In genomic region chr20:36773548-36774242, GRCh38 we compare ENCODE assay signal across 8 cellular contexts. TPM values are rescaled to one million over a fixed set of nuclear protein-coding genes. Genes with fewer than 3 reads are reported as not detected.
DNase-seq lines count a peak whose midpoint lies in the region; ATAC-seq and TF ChIP-seq lines count a peak whose summit lies in the region.

A gene with protein sequence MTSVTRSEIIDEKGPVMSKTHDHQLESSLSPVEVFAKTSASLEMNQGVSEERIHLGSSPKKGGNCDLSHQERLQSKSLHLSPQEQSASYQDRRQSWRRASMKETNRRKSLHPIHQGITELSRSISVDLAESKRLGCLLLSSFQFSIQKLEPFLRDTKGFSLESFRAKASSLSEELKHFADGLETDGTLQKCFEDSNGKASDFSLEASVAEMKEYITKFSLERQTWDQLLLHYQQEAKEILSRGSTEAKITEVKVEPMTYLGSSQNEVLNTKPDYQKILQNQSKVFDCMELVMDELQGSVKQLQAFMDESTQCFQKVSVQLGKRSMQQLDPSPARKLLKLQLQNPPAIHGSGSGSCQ (minus strand): TSS chr20:36773763. CDS start chr20:36771458, 2,305 bp downstream.

- intact Hi-C loops in activated T-helper 1 cell treated with anti-CD3 and anti-CD28 coated beads, Interleukin-12 subunit alpha, Interleukin-12 subunit beta, Interleukin-2, Interleukin-4 antibody, amounts not matched to agents 30 ng/mL and 10 ng/mL and 1 ng/mL, durations not matched to agents 14 hours and 24 hours and 36 hours (cut with micrococcal nuclease), result loop anchor here (1.0 to 5.0 kb wide), 9 partner anchors 27 to 821 kb away; partner anchors contain the start of genes NDRG3, RAB5IF, SCAND1 and TGIF2

- H3K9me2 ChIP-seq in GM23338 (ENCODE audit: insufficient read depth), result no peaks in the 10 kb centered on the region

- no peaks in the 10 kb centered on the region; the same call in 1 of the 2 replicates for H3K4me1 ChIP-seq in GM23338 (ENCODE audit: insufficient read depth)

- H3K36me3 ChIP-seq in GM23338 (ENCODE audit: insufficient read depth), result 0 out of 2 replicates have a peak, but pooled peaks cover 4% of the 10 kb centered on the region

- peak within 1 kb of the TSS; percentile 88 for H3K4me3 Mint-ChIP-seq in GM23338
- H3K4me3 Mint-ChIP-seq in activated T-helper 1 cell treated with anti-CD3 and anti-CD28 coated beads, Interleukin-12 subunit alpha, Interleukin-12 subunit beta, Interleukin-2, Interleukin-4 antibody, amounts not matched to agents 30 ng/mL and 10 ng/mL and 1 ng/mL, durations not matched to agents 14 hours and 24 hours and 36 hours, result peak within 1 kb of the TSS; percentile 86
- peak within 1 kb of the TSS; percentile 80 to 98 (median 97) for H3K4me3 Mint-ChIP-seq in naive B cell
- H3K4me3 Mint-ChIP-seq in stimulated activated effector memory CD8-positive, alpha-beta T cell treated with anti-CD3 and anti-CD28 coated beads, Interleukin-12 subunit alpha, Interleukin-12 subunit beta, amount 100 ng/mL, for 72 hours, result peak within 1 kb of the TSS; percentile 88

- peak within 1 kb of the TSS; percentile 89 for H3K4me3 ChIP-seq in GM23338

- no peak for TF ChIP-seq CTCF in GM23338 (conservative IDR thresholded peaks at IDR 0.05; ENCODE audit: low read depth in 2 of 2)

- peaks cover 9% of the 10 kb centered on the region; the same call in 1 of the 2 replicates for H3F3A ChIP-seq in GM23338 (replicated peaks; ENCODE audit: low read depth)

- H3K36me3 Mint-ChIP-seq in GM23338 (ENCODE audit: low read depth) (peaks cover 4% of the 10 kb centered on the region; the same call in 2 of the 3 replicates), naive B cell (peaks cover 0 to 4% of the 10 kb centered on the region in 2 donors)
- H3K36me3 Mint-ChIP-seq in activated T-helper 1 cell treated with anti-CD3 and anti-CD28 coated beads, Interleukin-12 subunit alpha, Interleukin-12 subunit beta, Interleukin-2, Interleukin-4 antibody, amounts not matched to agents 30 ng/mL and 10 ng/mL and 1 ng/mL, durations not matched to agents 14 hours and 24 hours and 36 hours (ENCODE audit: low read depth), result peaks cover 7% of the 10 kb centered on the region
- peaks cover 44% of the 10 kb centered on the region for H3K36me3 Mint-ChIP-seq in stimulated activated effector memory CD8-positive, alpha-beta T cell treated with anti-CD3 and anti-CD28 coated beads, Interleukin-12 subunit alpha, Interleukin-12 subunit beta, amount 100 ng/mL, for 72 hours

- H3K4me2 ChIP-seq in GM23338, result peak within 1 kb of the TSS; percentile 97

- H3K27ac Mint-ChIP-seq in GM23338 (peak within 1 kb of the TSS; percentile 95), naive B cell (peak within 1 kb of the TSS; percentile 89 to 99 (median 99))
- peak within 1 kb of the TSS; percentile 95 for H3K27ac Mint-ChIP-seq in activated T-helper 1 cell treated with anti-CD3 and anti-CD28 coated beads, Interleukin-12 subunit alpha, Interleukin-12 subunit beta, Interleukin-2, Interleukin-4 antibody, amounts not matched to agents 30 ng/mL and 10 ng/mL and 1 ng/mL, durations not matched to agents 14 hours and 24 hours and 36 hours
- peak within 1 kb of the TSS; percentile 98 for H3K27ac Mint-ChIP-seq in stimulated activated effector memory CD8-positive, alpha-beta T cell treated with anti-CD3 and anti-CD28 coated beads, Interleukin-12 subunit alpha, Interleukin-12 subunit beta, amount 100 ng/mL, for 72 hours

- H3K9me3 Mint-ChIP-seq in GM23338 (peaks cover 2% of the 10 kb centered on the region; the same call in 1 of the 3 replicates), naive B cell (peaks cover 0 to 2% (median 0%) of the 10 kb centered on the region in 7 donors)
- H3K9me3 Mint-ChIP-seq in activated T-helper 1 cell treated with anti-CD3 and anti-CD28 coated beads, Interleukin-12 subunit alpha, Interleukin-12 subunit beta, Interleukin-2, Interleukin-4 antibody, amounts not matched to agents 30 ng/mL and 10 ng/mL and 1 ng/mL, durations not matched to agents 14 hours and 24 hours and 36 hours, result no peaks in the 10 kb centered on the region
- no peaks in the 10 kb centered on the region for H3K9me3 Mint-ChIP-seq in stimulated activated effector memory CD8-positive, alpha-beta T cell treated with anti-CD3 and anti-CD28 coated beads, Interleukin-12 subunit alpha, Interleukin-12 subunit beta, amount 100 ng/mL, for 72 hours

- peaks cover 22% of the 10 kb centered on the region for H3K4me1 Mint-ChIP-seq in GM23338
- peaks cover 48% of the 10 kb centered on the region for H3K4me1 Mint-ChIP-seq in activated T-helper 1 cell treated with anti-CD3 and anti-CD28 coated beads, Interleukin-12 subunit alpha, Interleukin-12 subunit beta, Interleukin-2, Interleukin-4 antibody, amounts not matched to agents 30 ng/mL and 10 ng/mL and 1 ng/mL, durations not matched to agents 14 hours and 24 hours and 36 hours (ENCODE audit: low read depth)
- H3K4me1 Mint-ChIP-seq in naive B cell, result peaks cover 24 to 47% (median 45%) of the 10 kb centered on the region in 3 donors
- H3K4me1 Mint-ChIP-seq in stimulated activated effector memory CD8-positive, alpha-beta T cell treated with anti-CD3 and anti-CD28 coated beads, Interleukin-12 subunit alpha, Interleukin-12 subunit beta, amount 100 ng/mL, for 72 hours, result peaks cover 45% of the 10 kb centered on the region

- no peaks in the 10 kb centered on the region for H3K27me3 ChIP-seq in GM23338 (ENCODE audit: insufficient read depth)

- H4K20me1 ChIP-seq in GM23338 (replicated peaks; ENCODE audit: insufficient read depth), result no peaks in the 10 kb centered on the region

- peak; percentile 99 for DNase-seq in Daoy (ENCODE audit: low read depth)
- DNase-seq in GM23338 (ENCODE audit: low spot score), result peak; percentile 98
- DNase-seq in LHCN-M2 (ENCODE audit: low read depth), result peak; percentile 94
- DNase-seq in RPMI7951 (ENCODE audit: low read depth), result peak; percentile 97
- peak; percentile 98 for DNase-seq in activated T-helper 1 cell treated with anti-CD3 and anti-CD28 coated beads, Interleukin-12 subunit alpha, Interleukin-12 subunit beta, Interleukin-2, Interleukin-4 antibody, amounts not matched to agents 30 ng/mL and 10 ng/mL and 1 ng/mL, durations not matched to agents 14 hours and 24 hours and 36 hours (ENCODE audit: low spot score)
- DNase-seq in fibroblast of gingiva (ENCODE audit: low read depth), result peak; percentile 97
- DNase-seq in naive B cell, result peak; percentile 97
- peak; percentile 100 for DNase-seq in stimulated activated effector memory CD8-positive, alpha-beta T cell treated with anti-CD3 and anti-CD28 coated beads, Interleukin-12 subunit alpha, Interleukin-12 subunit beta, amount 100 ng/mL, for 72 hours (ENCODE audit: low spot score in 2 of 2)

- ATAC-seq in GM23338 (peak; percentile 84), naive B cell (ENCODE audit: low read depth in 2 of 2) (peak; percentile 73 to 76)
- ATAC-seq in stimulated activated effector memory CD8-positive, alpha-beta T cell treated with anti-CD3 and anti-CD28 coated beads, Interleukin-12 subunit alpha, Interleukin-12 subunit beta, amount 100 ng/mL, for 72 hours, result peak; percentile 93

- H2AFZ ChIP-seq in GM23338, result peak within 1 kb of the TSS; percentile 99

- peaks cover 25% of the 10 kb centered on the region for H3K27me3 Mint-ChIP-seq in GM23338 (ENCODE audit: insufficient read depth, low read depth, poor library complexity)
- peaks cover 6% of the 10 kb centered on the region for H3K27me3 Mint-ChIP-seq in activated T-helper 1 cell treated with anti-CD3 and anti-CD28 coated beads, Interleukin-12 subunit alpha, Interleukin-12 subunit beta, Interleukin-2, Interleukin-4 antibody, amounts not matched to agents 30 ng/mL and 10 ng/mL and 1 ng/mL, durations not matched to agents 14 hours and 24 hours and 36 hours (ENCODE audit: insufficient read depth)
- no peaks in the 10 kb centered on the region for H3K27me3 Mint-ChIP-seq in naive B cell

- peaks cover 7% of the 10 kb centered on the region; the same call in 1 of the 2 replicates for H3K79me2 ChIP-seq in GM23338 (replicated peaks; ENCODE audit: insufficient read depth)

- H3K27ac ChIP-seq in GM23338 (ENCODE audit: low read depth), result peak within 1 kb of the TSS; percentile 96

TF ChIP-seq in GM23338, 12 proteins besides CTCF, POLR2A, EP300 and RAD21 (continues in another document):
- TF ChIP-seq NANOG (IDR thresholded peaks at IDR 0.05; ENCODE audit: borderline replicate concordance) (no peak), EZH2phosphoT487 (IDR thresholded peaks at IDR 0.05; ENCODE audit: unreplicated experiment) (no peak), CREB1 (CRISPR knock-in tag; IDR thresholded peaks at IDR 0.05; ENCODE audit: low read depth) (peak; percentile 86), ETS1 (IDR thresholded peaks at IDR 0.05) (no peak), POLR2AphosphoS5 (IDR thresholded peaks at IDR 0.05; ENCODE audit: low read depth) (peak; percentile 96)

RNA-seq across cellular contexts. Expression of the gene that starts here (rescaled TPM):
- total RNA-seq in Daoy (2014; rRNA removed; shearing (Covaris generic)), result 37.7 and 51.7 TPM in 2 replicates
- 25.0 and 26.4 TPM in 2 replicates for total RNA-seq in GM23338 (2014; rRNA removed; shearing (Covaris generic))
- 19.4 and 20.4 TPM in 2 replicates for polyA plus RNA-seq in GM23338 (2016; fragmentation: Nextera tagmentation; extraction: Ambion mirVana)
- total RNA-seq in LHCN-M2 (2014; rRNA removed), result 40.5 and 42.4 TPM in 2 replicates
- 12.1 TPM for polyA plus RNA-seq in LHCN-M2 (2012)
- 68.0 and 72.6 TPM in 2 replicates for total RNA-seq in RPMI7951 (2014; rRNA removed; shearing (Covaris generic))
- total RNA-seq in activated T-helper 1 cell treated with anti-CD3 and anti-CD28 coated beads, Interleukin-12 subunit alpha, Interleukin-12 subunit beta, Interleukin-2, Interleukin-4 antibody, amounts not matched to agents 30 ng/mL and 10 ng/mL and 1 ng/mL, durations not matched to agents 14 hours and 24 hours and 36 hours, result 23.2 and 29.0 TPM in 2 replicates
- polyA plus RNA-seq in naive B cell (ENCODE audit: low read depth in 6 of 6), result 10 to 100 TPM; 22.5 to 35.9 (median 27.6) TPM

Comparison
In these comparisons a context has a peak if more than half of its experiments do, and no peak if none do; other contexts are left out.
1. Peak in every context shown above with its lines: DNase-seq, ATAC-seq, H3K4me3 ChIP-seq and H3K27ac ChIP-seq.